ENCODE assay signal across 9 cellular contexts in the genomic region with DNA sequence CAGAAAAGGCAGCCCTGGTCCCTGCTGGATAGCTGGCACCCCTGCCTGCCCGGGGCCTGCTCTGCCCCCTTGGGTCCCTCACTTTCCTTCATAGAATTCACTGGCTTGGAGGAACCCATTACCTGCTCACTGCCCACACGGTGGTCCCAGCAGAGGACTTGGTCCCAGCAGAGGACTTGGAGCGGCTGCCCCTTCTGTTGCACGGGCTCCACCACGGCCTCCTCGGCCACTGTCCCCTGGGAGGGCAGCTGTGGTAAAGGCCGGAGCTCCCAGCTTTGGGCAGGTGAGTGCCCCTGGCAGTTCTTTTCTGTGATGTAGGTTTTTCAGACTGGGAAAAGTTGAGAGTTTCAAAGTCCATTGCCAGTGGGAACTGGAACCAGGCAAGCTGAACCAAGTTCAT. TPM values are rescaled to one million over a fixed set of nuclear protein-coding genes. Genes with fewer than 3 reads are reported as not detected.
"Had no signal": no experiment of that assay in that cellular context is flagged by ENCODE, and none has a peak within 500 bp of the region (broad histone marks: within the 10 kb centered on the region; RNA-seq: fewer than 3 reads in every experiment).

No MANE protein-coding gene starts in this region.

- H3K4me3 ChIP-seq: GM23248, GM23338, HAP-1 had no signal

- H3K4me2 ChIP-seq: GM23338 had no signal

- H3K4me1 ChIP-seq: HAP-1 had no signal

- H3K36me3 ChIP-seq: HAP-1 had no signal

- DNase-seq: GM23248, GOT3, H7, H9, HCEC 1CT, HFFc6 had no signal

- H3K4me3 Mint-ChIP-seq: GM23338, H9, HFFc6 had no signal

- H2AFZ ChIP-seq: GM23248, GM23338 had no signal

- ATAC-seq: GM23338, HCT116 had no signal

- H3K27ac ChIP-seq: GM23248 had no signal

- H3K9ac ChIP-seq: GM23248 had no signal

- H3K4me1 Mint-ChIP-seq: GM23338, H9 had no signal

- H3K27ac Mint-ChIP-seq: GM23338, H9, HFFc6 had no signal

RNA-seq across cellular contexts. Expression of a gene that starts 25.9 kb away (rescaled TPM):
- polyA plus RNA-seq: GM23248 had no signal
